29 cellular contexts compared by ENCODE assay signal in the genomic region with DNA sequence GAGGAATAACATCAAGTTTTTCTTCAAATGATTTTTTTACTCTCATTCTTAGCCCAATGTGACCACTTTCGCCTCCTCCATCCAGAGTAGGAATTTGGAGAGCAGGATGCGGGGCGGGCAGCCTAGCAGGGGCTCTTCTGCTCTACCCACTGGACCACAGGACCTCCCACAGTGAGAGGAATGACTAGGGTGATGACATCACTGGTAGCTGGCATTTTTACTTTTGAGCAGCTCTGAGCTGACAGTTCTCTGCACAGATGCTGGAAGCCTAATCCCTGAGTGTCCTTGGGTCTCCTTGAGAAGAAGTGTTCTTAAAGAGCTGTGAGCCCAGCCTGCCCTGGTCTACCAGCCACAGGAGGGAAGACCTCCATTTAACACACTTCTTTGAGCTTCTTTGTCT. TPM values are rescaled to one million over a fixed set of nuclear protein-coding genes. Genes with fewer than 3 reads are reported as not detected.
DNase-seq lines count a peak whose midpoint lies in the region; FAIRE-seq and TF ChIP-seq lines count a peak whose summit lies in the region.
"Had no signal": no experiment of that assay in that cellular context is flagged by ENCODE, and none has a peak within 500 bp of the region (broad histone marks: within the 10 kb centered on the region; RNA-seq: fewer than 3 reads in every experiment).

No MANE protein-coding gene starts in this region.

- no peak overlapping the region for H3K27ac Mint-ChIP-seq in activated CD4-positive, alpha-beta memory T cell treated with anti-CD3 and anti-CD28 coated beads for 36 hours
- H3K27ac Mint-ChIP-seq in activated CD4-positive, alpha-beta memory T cell treated with anti-CD3 and anti-CD28 coated beads, Interleukin-2, amount 10 ng/mL, durations not matched to agents 7 days and 5 days: no peak overlapping the region
- H3K27ac Mint-ChIP-seq in neural crest cell (ENCODE audit: unreplicated experiment): no peak overlapping the region
- H3K27ac Mint-ChIP-seq: activated CD8-positive, alpha-beta memory T cell treated with anti-CD3 and anti-CD28 coated beads, Interleukin-2, amount 10 ng/mL, durations not matched to agents 7 days and 5 days; activated naive CD4-positive, alpha-beta T cell treated with anti-CD3 and anti-CD28 coated beads, Interleukin-2, amount 50 U/mL, for 24 hours; activated T-helper 1 cell treated with anti-CD3 and anti-CD28 coated beads, Interleukin-12 subunit alpha, Interleukin-12 subunit beta, Interleukin-2, Interleukin-4 antibody, amounts not matched to agents 30 ng/mL and 10 ng/mL and 1 ng/mL, durations not matched to agents 14 hours and 24 hours and 36 hours; IgD-negative memory B cell; T-cell had no signal

- POLR2A ChIA-PET in activated CD4-positive, alpha-beta memory T cell treated with anti-CD3 and anti-CD28 coated beads for 36 hours (lab: Charles Lee): no interaction called here
- POLR2A ChIA-PET in activated CD4-positive, alpha-beta memory T cell treated with anti-CD3 and anti-CD28 coated beads, Interleukin-2, amount 10 ng/mL, durations not matched to agents 7 days and 5 days (lab: Charles Lee): no interaction called here
- POLR2A ChIA-PET in HEK293 (lab: Yijun Ruan, JAX): interaction anchor here (1.1 kb wide), 1 partner anchor 260 kb away, joined by 3 read pairs; no protein-coding TSS in a partner anchor

- H3K4me3 ChIP-seq in HEK293 (ENCODE audit: low read depth, low read length) (no peak overlapping the region), bronchial epithelial cell (ENCODE audit: low read depth, low read length) (no peak overlapping the region), tibial artery (no peak overlapping the region), testis (no peak overlapping the region)
- H3K4me3 ChIP-seq: ovary, SJSA1, smooth muscle cell, suprapubic skin, vagina had no signal

- intact Hi-C loops in activated CD4-positive, alpha-beta memory T cell treated with anti-CD3 and anti-CD28 coated beads for 36 hours (cut with micrococcal nuclease): no loop called here
- intact Hi-C loops in tibial artery (cut with DNase I; ENCODE audit: low total_unique reads) (no loop called here), testis (cut with DNase I; ENCODE audit: low total_unique reads) (no loop called here)

- peaks cover 44% of the 10 kb centered on the region for H3K27me3 ChIP-seq in bronchial epithelial cell (ENCODE audit: control insufficient read depth, insufficient read depth, low read length)
- peaks cover 0 to 92% of the 10 kb centered on the region in 2 donors for H3K27me3 ChIP-seq in tibial artery
- H3K27me3 ChIP-seq in testis: no peaks in the 10 kb centered on the region
- H3K27me3 ChIP-seq: ovary, vagina had no signal

- H3K4me1 Mint-ChIP-seq in activated CD4-positive, alpha-beta memory T cell treated with anti-CD3 and anti-CD28 coated beads for 36 hours (ENCODE audit: low read depth): no peaks in the 10 kb centered on the region
- peaks cover 5% of the 10 kb centered on the region for H3K4me1 Mint-ChIP-seq in activated CD4-positive, alpha-beta memory T cell treated with anti-CD3 and anti-CD28 coated beads, Interleukin-2, amount 10 ng/mL, durations not matched to agents 7 days and 5 days
- peaks cover 13% of the 10 kb centered on the region for H3K4me1 Mint-ChIP-seq in neural crest cell
- H3K4me1 Mint-ChIP-seq: activated naive CD4-positive, alpha-beta T cell treated with anti-CD3 and anti-CD28 coated beads, Interleukin-2, amount 50 U/mL, for 24 hours; central memory CD8-positive, alpha-beta T cell had no signal

- WGBS in testis, 2 donors: 66 to 69% methylated on average over 3 of the region's 3 CpGs

- H3K4me3 Mint-ChIP-seq in activated CD4-positive, alpha-beta memory T cell treated with anti-CD3 and anti-CD28 coated beads for 36 hours: no peak overlapping the region
- no peak overlapping the region for H3K4me3 Mint-ChIP-seq in activated CD4-positive, alpha-beta memory T cell treated with anti-CD3 and anti-CD28 coated beads, Interleukin-2, amount 10 ng/mL, durations not matched to agents 7 days and 5 days
- H3K4me3 Mint-ChIP-seq in neural crest cell: peak overlapping the region; percentile 78
- H3K4me3 Mint-ChIP-seq: activated CD8-positive, alpha-beta memory T cell treated with anti-CD3 and anti-CD28 coated beads, Interleukin-2, amount 10 ng/mL, durations not matched to agents 7 days and 5 days; activated naive CD4-positive, alpha-beta T cell treated with anti-CD3 and anti-CD28 coated beads, Interleukin-2, amount 50 U/mL, for 24 hours; activated T-helper 1 cell treated with anti-CD3 and anti-CD28 coated beads, Interleukin-12 subunit alpha, Interleukin-12 subunit beta, Interleukin-2, Interleukin-4 antibody, amounts not matched to agents 30 ng/mL and 10 ng/mL and 1 ng/mL, durations not matched to agents 14 hours and 24 hours and 36 hours; central memory CD8-positive, alpha-beta T cell; IgD-negative memory B cell; T-cell had no signal

- DNase-seq in activated CD4-positive, alpha-beta memory T cell treated with anti-CD3 and anti-CD28 coated beads for 36 hours: peak; percentile 11
- DNase-seq in activated CD4-positive, alpha-beta memory T cell treated with anti-CD3 and anti-CD28 coated beads, Interleukin-2, amount 10 ng/mL, durations not matched to agents 7 days and 5 days: no peak
- peak; percentile 7 for DNase-seq in bronchial epithelial cell (ENCODE audit: low read depth)
- DNase-seq in neural crest cell (ENCODE audit: low read depth, low spot score): no peak
- DNase-seq in occipital lobe (lab: John Stamatoyannopoulos, UW): no peak
- no peak for DNase-seq in tibial artery
- no peak for DNase-seq in testis
- DNase-seq: activated CD8-positive, alpha-beta memory T cell treated with anti-CD3 and anti-CD28 coated beads, Interleukin-2, amount 10 ng/mL, durations not matched to agents 7 days and 5 days; DMS79; head of caudate nucleus; mesenchymal stem cell; NCI-H1105 treated with DMSO at 0.1 percent for 48 hours; NCI-H2081 treated with DMSO at 0.1 percent for 48 hours; NCI-H510A; ovary; T-cell had no signal

- TF ChIP-seq CTCF in HEK293 (tag by site-specific recombination; IDR thresholded peaks at IDR 0.05) (no peak), bronchial epithelial cell (IDR thresholded peaks at IDR 0.05; ENCODE audit: insufficient read depth, low read length, severe bottlenecking) (no peak), neural crest cell (conservative IDR thresholded peaks at IDR 0.05) (no peak), tibial artery (IDR thresholded peaks at IDR 0.05) (no peak), testis (IDR thresholded peaks at IDR 0.05) (no peak)

- H3K27me3 Mint-ChIP-seq in activated CD4-positive, alpha-beta memory T cell treated with anti-CD3 and anti-CD28 coated beads for 36 hours: peaks cover 34% of the 10 kb centered on the region
- H3K27me3 Mint-ChIP-seq in activated CD4-positive, alpha-beta memory T cell treated with anti-CD3 and anti-CD28 coated beads, Interleukin-2, amount 10 ng/mL, durations not matched to agents 7 days and 5 days: peaks cover 56% of the 10 kb centered on the region
- H3K27me3 Mint-ChIP-seq in neural crest cell (ENCODE audit: low read depth): peaks cover 86% of the 10 kb centered on the region

- no peaks in the 10 kb centered on the region for H3K9me3 ChIP-seq in HEK293 (ENCODE audit: control insufficient read depth, insufficient read depth, low read depth, low read length)
- no peaks in the 10 kb centered on the region for H3K9me3 ChIP-seq in tibial artery
- H3K9me3 ChIP-seq in testis: no peaks in the 10 kb centered on the region
- H3K9me3 ChIP-seq: ovary, SJSA1, suprapubic skin, vagina had no signal

- CTCF ChIA-PET in activated CD4-positive, alpha-beta memory T cell treated with anti-CD3 and anti-CD28 coated beads for 36 hours (lab: Charles Lee): no interaction called here
- CTCF ChIA-PET in activated CD4-positive, alpha-beta memory T cell treated with anti-CD3 and anti-CD28 coated beads, Interleukin-2, amount 10 ng/mL, durations not matched to agents 7 days and 5 days (lab: Charles Lee): no interaction called here
- CTCF ChIA-PET in HEK293 (lab: Yijun Ruan, JAX): interaction anchor here (0.5 to 1.3 kb wide), 7 partner anchors 9 to 334 kb away, joined by 3 to 5 read pairs (median 3); no protein-coding TSS in a partner anchor

- no peak for TF ChIP-seq POLR2A in testis (IDR thresholded peaks at IDR 0.05)

- H3K4me1 ChIP-seq in HEK293 (ENCODE audit: control insufficient read depth, insufficient read depth, low read length) (peaks cover 2% of the 10 kb centered on the region; the same call in 1 of the 2 replicates), tibial artery (peaks cover 0 to 25% (median 20%) of the 10 kb centered on the region in 4 donors), testis (no peaks in the 10 kb centered on the region)
- H3K4me1 ChIP-seq: vagina had no signal

- H3K36me3 Mint-ChIP-seq in activated CD4-positive, alpha-beta memory T cell treated with anti-CD3 and anti-CD28 coated beads for 36 hours: no peaks in the 10 kb centered on the region
- no peaks in the 10 kb centered on the region for H3K36me3 Mint-ChIP-seq in activated CD4-positive, alpha-beta memory T cell treated with anti-CD3 and anti-CD28 coated beads, Interleukin-2, amount 10 ng/mL, durations not matched to agents 7 days and 5 days (ENCODE audit: low read depth)
- no peaks in the 10 kb centered on the region for H3K36me3 Mint-ChIP-seq in neural crest cell (ENCODE audit: low read depth)
- H3K36me3 Mint-ChIP-seq: activated CD8-positive, alpha-beta memory T cell treated with anti-CD3 and anti-CD28 coated beads, Interleukin-2, amount 10 ng/mL, durations not matched to agents 7 days and 5 days; activated naive CD4-positive, alpha-beta T cell treated with anti-CD3 and anti-CD28 coated beads, Interleukin-2, amount 50 U/mL, for 24 hours; IgD-negative memory B cell; T-cell had no signal

- no peak for FAIRE-seq in bronchial epithelial cell (lab: Jason Lieb, UNC)
- FAIRE-seq: RCC 7860 had no signal

- H3K9me3 Mint-ChIP-seq in activated CD4-positive, alpha-beta memory T cell treated with anti-CD3 and anti-CD28 coated beads for 36 hours: no peaks in the 10 kb centered on the region
- no peaks in the 10 kb centered on the region for H3K9me3 Mint-ChIP-seq in activated CD4-positive, alpha-beta memory T cell treated with anti-CD3 and anti-CD28 coated beads, Interleukin-2, amount 10 ng/mL, durations not matched to agents 7 days and 5 days
- H3K9me3 Mint-ChIP-seq in neural crest cell: no peaks in the 10 kb centered on the region
- H3K9me3 Mint-ChIP-seq: activated naive CD4-positive, alpha-beta T cell treated with anti-CD3 and anti-CD28 coated beads, Interleukin-2, amount 50 U/mL, for 24 hours; activated T-helper 1 cell treated with anti-CD3 and anti-CD28 coated beads, Interleukin-12 subunit alpha, Interleukin-12 subunit beta, Interleukin-2, Interleukin-4 antibody, amounts not matched to agents 30 ng/mL and 10 ng/mL and 1 ng/mL, durations not matched to agents 14 hours and 24 hours and 36 hours; central memory CD8-positive, alpha-beta T cell; T-cell had no signal

- H3K27ac ChIP-seq in HEK293 (ENCODE audit: extremely low read depth, low read depth, low read length) (no peak overlapping the region), tibial artery (no peak overlapping the region), testis (no peak overlapping the region)
- H3K27ac ChIP-seq: epithelial cell of prostate, ovary, SJSA1, suprapubic skin, vagina had no signal

- H3K36me3 ChIP-seq in HEK293 (ENCODE audit: control insufficient read depth in 2 of 2, insufficient read depth in 1 of 2, low read length in 2 of 2): no peaks in the 10 kb centered on the region
- H3K36me3 ChIP-seq in bronchial epithelial cell (ENCODE audit: control insufficient read depth, insufficient read depth, low read length): no peaks in the 10 kb centered on the region
- no peaks in the 10 kb centered on the region for H3K36me3 ChIP-seq in tibial artery
- no peaks in the 10 kb centered on the region for H3K36me3 ChIP-seq in testis (ENCODE audit: low read depth, missing control alignments)
- H3K36me3 ChIP-seq: ovary, SJSA1, suprapubic skin, vagina had no signal

RNA-seq across cellular contexts. Expression of a gene that starts 1.4 kb away (rescaled TPM):
- not detected for total RNA-seq in activated CD4-positive, alpha-beta memory T cell treated with anti-CD3 and anti-CD28 coated beads for 36 hours
- not detected for total RNA-seq in activated CD4-positive, alpha-beta memory T cell treated with anti-CD3 and anti-CD28 coated beads, Interleukin-2, amount 10 ng/mL, durations not matched to agents 7 days and 5 days
- total RNA-seq in bronchial epithelial cell: not detected in 2 replicates
- total RNA-seq in neural crest cell: 4.0 and 4.1 TPM in 2 replicates
- total RNA-seq in occipital lobe: 3.0 TPM
- total RNA-seq in testis: 10 to 100 TPM; 12.6 to 17.6 TPM
- 9.1 TPM for polyA plus RNA-seq in testis (ENCODE audit: insufficient read depth, low read depth, low replicate concordance)
- total RNA-seq: activated CD8-positive, alpha-beta memory T cell treated with anti-CD3 and anti-CD28 coated beads, Interleukin-2, amount 10 ng/mL, durations not matched to agents 7 days and 5 days; activated T-helper 1 cell treated with anti-CD3 and anti-CD28 coated beads, Interleukin-12 subunit alpha, Interleukin-12 subunit beta, Interleukin-2, Interleukin-4 antibody, amounts not matched to agents 30 ng/mL and 10 ng/mL and 1 ng/mL, durations not matched to agents 14 hours and 24 hours and 36 hours; left lobe of liver; ovary; SJSA1; smooth muscle cell; T-cell had no signal
- polyA plus RNA-seq: BJ, IgD-negative memory B cell had no signal

Comparison
In these comparisons a context has a peak if more than half of its experiments do, and no peak if none do; other contexts are left out.
1. DNase-seq: peak in activated CD4-positive, alpha-beta memory T cell treated with anti-CD3 and anti-CD28 coated beads for 36 hours (single experiment) and bronchial epithelial cell (single experiment); none in activated CD4-positive, alpha-beta memory T cell treated with anti-CD3 and anti-CD28 coated beads, Interleukin-2, amount 10 ng/mL, durations not matched to agents 7 days and 5 days (single experiment), neural crest cell (single experiment), occipital lobe (single experiment), tibial artery (0 of 2) and testis (single experiment).